ENCODE assay signal across 20 cellular contexts in the genomic region with DNA sequence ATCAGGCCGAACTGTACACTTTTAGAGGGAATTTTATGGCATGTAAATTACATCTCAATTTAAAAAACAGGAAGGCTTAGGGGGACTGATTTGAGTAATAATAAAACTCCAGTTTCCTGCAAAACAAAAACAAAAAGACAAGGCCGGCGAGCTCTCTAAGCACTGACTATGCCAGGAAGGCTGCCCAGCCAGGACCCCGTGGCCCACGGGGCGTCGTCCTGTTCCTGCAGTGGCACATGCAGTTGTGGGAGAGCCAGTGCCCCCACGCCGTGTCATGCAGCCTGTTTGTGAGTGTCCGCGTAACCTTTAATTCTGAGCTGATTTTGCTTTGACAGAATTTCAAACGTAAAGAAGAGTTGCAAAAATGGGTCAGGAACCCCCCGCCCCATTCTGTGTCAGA. TPM values are rescaled to one million over a fixed set of nuclear protein-coding genes. Genes with fewer than 3 reads are reported as not detected.
DNase-seq lines count a peak whose midpoint lies in the region; ATAC-seq and TF ChIP-seq lines count a peak whose summit lies in the region.
"Had no signal": no experiment of that assay in that cellular context is flagged by ENCODE, and none has a peak within 500 bp of the region (broad histone marks: within the 10 kb centered on the region; RNA-seq: fewer than 3 reads in every experiment).

No MANE protein-coding gene starts in this region.

- H3K27me3 ChIP-seq in endodermal cell (ENCODE audit: control insufficient read depth, insufficient read depth, low read length, poor library complexity, severe bottlenecking) (no peaks in the 10 kb centered on the region), uterus (no peaks in the 10 kb centered on the region)
- H3K27me3 ChIP-seq: body of pancreas, vagina had no signal

- TF ChIP-seq CTCF in endodermal cell (conservative IDR thresholded peaks at IDR 0.05) (no peak), mesothelial cell of epicardium (IDR thresholded peaks at IDR 0.05; ENCODE audit: unreplicated experiment) (no peak), uterus (IDR thresholded peaks at IDR 0.05) (no peak)

- H3K9me3 Mint-ChIP-seq in endodermal cell = no peaks in the 10 kb centered on the region
- H3K9me3 Mint-ChIP-seq in mesothelial cell of epicardium = no peaks in the 10 kb centered on the region
- no peaks in the 10 kb centered on the region for H3K9me3 Mint-ChIP-seq in activated T-helper 2 cell treated with anti-CD3 and anti-CD28 coated beads, Interferon-gamma antibody, Interleukin-2, Interleukin-4, amounts not matched to agents 10 μg/mL and 5 μg/mL and 100 μg/mL, durations not matched to agents 14 hours and 24 hours and 36 hours
- H3K9me3 Mint-ChIP-seq: stimulated activated memory B cell treated with anti-CD40 and anti-IgM and Interleukin-4, amounts not matched to agents 10 μg/mL and 1 μg/mL and 100 μg/mL, for 72 hours had no signal

- H3K27me3 Mint-ChIP-seq in endodermal cell (ENCODE audit: insufficient read depth) (no peaks in the 10 kb centered on the region), mesothelial cell of epicardium (ENCODE audit: low read depth) (no peaks in the 10 kb centered on the region)
- no peaks in the 10 kb centered on the region for H3K27me3 Mint-ChIP-seq in activated T-helper 2 cell treated with anti-CD3 and anti-CD28 coated beads, Interferon-gamma antibody, Interleukin-2, Interleukin-4, amounts not matched to agents 10 μg/mL and 5 μg/mL and 100 μg/mL, durations not matched to agents 14 hours and 24 hours and 36 hours (ENCODE audit: low read depth)
- H3K27me3 Mint-ChIP-seq: stimulated activated memory B cell treated with anti-CD40 and anti-IgM and Interleukin-4, amounts not matched to agents 10 μg/mL and 1 μg/mL and 100 μg/mL, for 72 hours had no signal

- peak; percentile 47 for DNase-seq in Right ventricle myocardium inferior (ENCODE audit: missing footprints)
- no peak for DNase-seq in cardiac septum (ENCODE audit: low spot score)
- DNase-seq in endodermal cell = no peak
- no peak for DNase-seq in mesothelial cell of epicardium (ENCODE audit: low spot score in 2 of 2, unreplicated experiment in 2 of 2)
- DNase-seq in uterus = no peak
- DNase-seq in HK-2 (ENCODE audit: unreplicated experiment) = no peak
- no peak for DNase-seq in 8988T
- DNase-seq in activated T-helper 2 cell treated with anti-CD3 and anti-CD28 coated beads, Interferon-gamma antibody, Interleukin-2, Interleukin-4, amounts not matched to agents 10 μg/mL and 5 μg/mL and 100 μg/mL, durations not matched to agents 14 hours and 24 hours and 36 hours (ENCODE audit: low spot score) = no peak
- DNase-seq: activated naive CD4-positive, alpha-beta T cell treated with anti-CD3 and anti-CD28 coated beads, Interleukin-2, amount 50 U/mL, for 16 hours; COR-L47; EL; hippocampal formation; NCI-H1092 treated with DMSO at 0.1 percent for 48 hours; NCI-H2171; NCI-H748 treated with DMSO at 0.1 percent for 48 hours had no signal

- no peak for TF ChIP-seq POLR2A in uterus (IDR thresholded peaks at IDR 0.05)

- H3K4me1 ChIP-seq in endodermal cell (ENCODE audit: control insufficient read depth, insufficient read depth, low read length) = no peaks in the 10 kb centered on the region
- H3K4me1 ChIP-seq in uterus = peaks cover 0 to 3% of the 10 kb centered on the region in 2 donors
- H3K4me1 ChIP-seq: parathyroid adenoma had no signal

- H3K4me1 Mint-ChIP-seq in endodermal cell (peaks cover 2% of the 10 kb centered on the region), mesothelial cell of epicardium (no peaks in the 10 kb centered on the region)
- no peaks in the 10 kb centered on the region for H3K4me1 Mint-ChIP-seq in activated T-helper 2 cell treated with anti-CD3 and anti-CD28 coated beads, Interferon-gamma antibody, Interleukin-2, Interleukin-4, amounts not matched to agents 10 μg/mL and 5 μg/mL and 100 μg/mL, durations not matched to agents 14 hours and 24 hours and 36 hours (ENCODE audit: low read depth)

- H3K4me3 ChIP-seq in endodermal cell (ENCODE audit: low read length) = no peak overlapping the region
- no peak overlapping the region for H3K4me3 ChIP-seq in uterus
- H3K4me3 ChIP-seq: body of pancreas, vagina had no signal

- H3K27ac ChIP-seq in endodermal cell (ENCODE audit: low read depth, low read length) (no peak overlapping the region), uterus (peak overlapping the region; percentile 67 to 68)
- H3K27ac ChIP-seq: KMS-11, parathyroid adenoma had no signal

- H3K9me3 ChIP-seq in endodermal cell (ENCODE audit: control insufficient read depth, low read length) = no peaks in the 10 kb centered on the region
- no peaks in the 10 kb centered on the region for H3K9me3 ChIP-seq in uterus
- H3K9me3 ChIP-seq: body of pancreas, vagina had no signal

- WGBS in endodermal cell (ENCODE audit: insufficient coverage in 1 of 2, insufficient read length in 1 of 2), 2 experiments = 88 to 96% methylated on average over 11 to 13 of the region's 13 CpGs

- ATAC-seq in Right ventricle myocardium inferior = no peak
- ATAC-seq: stimulated activated memory B cell treated with anti-CD40 and anti-IgM and Interleukin-4, amounts not matched to agents 10 μg/mL and 1 μg/mL and 100 μg/mL, for 72 hours had no signal

- H3K4me3 Mint-ChIP-seq in endodermal cell (no peak overlapping the region), mesothelial cell of epicardium (no peak overlapping the region)
- no peak overlapping the region for H3K4me3 Mint-ChIP-seq in activated T-helper 2 cell treated with anti-CD3 and anti-CD28 coated beads, Interferon-gamma antibody, Interleukin-2, Interleukin-4, amounts not matched to agents 10 μg/mL and 5 μg/mL and 100 μg/mL, durations not matched to agents 14 hours and 24 hours and 36 hours (ENCODE audit: low read depth)
- H3K4me3 Mint-ChIP-seq: stimulated activated memory B cell treated with anti-CD40 and anti-IgM and Interleukin-4, amounts not matched to agents 10 μg/mL and 1 μg/mL and 100 μg/mL, for 72 hours had no signal

- intact Hi-C loops in Right ventricle myocardium inferior (cut with DNase I) = no loop called here
- intact Hi-C loops in cardiac septum (cut with DNase I) = no loop called here
- intact Hi-C loops in uterus (cut with DNase I; ENCODE audit: low total_unique reads) = no loop called here
- intact Hi-C loops in activated T-helper 2 cell treated with anti-CD3 and anti-CD28 coated beads, Interferon-gamma antibody, Interleukin-2, Interleukin-4, amounts not matched to agents 10 μg/mL and 5 μg/mL and 100 μg/mL, durations not matched to agents 14 hours and 24 hours and 36 hours (cut with micrococcal nuclease) = no loop called here

- H3K36me3 ChIP-seq in endodermal cell (ENCODE audit: control insufficient read depth, insufficient read depth, low read length) (peaks cover 66% of the 10 kb centered on the region), uterus (no peaks in the 10 kb centered on the region)

- peaks cover 44% of the 10 kb centered on the region for H3K36me3 Mint-ChIP-seq in endodermal cell (ENCODE audit: low read depth)
- peaks cover 18% of the 10 kb centered on the region for H3K36me3 Mint-ChIP-seq in mesothelial cell of epicardium
- peaks cover 40% of the 10 kb centered on the region for H3K36me3 Mint-ChIP-seq in activated T-helper 2 cell treated with anti-CD3 and anti-CD28 coated beads, Interferon-gamma antibody, Interleukin-2, Interleukin-4, amounts not matched to agents 10 μg/mL and 5 μg/mL and 100 μg/mL, durations not matched to agents 14 hours and 24 hours and 36 hours (ENCODE audit: low read depth)

- peak overlapping the region; percentile 58 for H3K27ac Mint-ChIP-seq in endodermal cell
- H3K27ac Mint-ChIP-seq in mesothelial cell of epicardium = peak overlapping the region; percentile 67
- no peak overlapping the region for H3K27ac Mint-ChIP-seq in activated T-helper 2 cell treated with anti-CD3 and anti-CD28 coated beads, Interferon-gamma antibody, Interleukin-2, Interleukin-4, amounts not matched to agents 10 μg/mL and 5 μg/mL and 100 μg/mL, durations not matched to agents 14 hours and 24 hours and 36 hours
- H3K27ac Mint-ChIP-seq: stimulated activated memory B cell treated with anti-CD40 and anti-IgM and Interleukin-4, amounts not matched to agents 10 μg/mL and 1 μg/mL and 100 μg/mL, for 72 hours had no signal

- no peak overlapping the region for H3K9ac ChIP-seq in endodermal cell (ENCODE audit: extremely low read depth, low read length, poor library complexity, severe bottlenecking)
- H3K9ac ChIP-seq: KMS-11, parathyroid adenoma had no signal

RNA-seq across cellular contexts. Expression of a gene that starts 10.5 kb away (rescaled TPM):
- 2.8 TPM for total RNA-seq in Right ventricle myocardium inferior
- 3.9 TPM for total RNA-seq in cardiac septum
- 10 to 100 TPM; 39.2 to 42.6 TPM for total RNA-seq in endodermal cell
- 22.5 TPM for polyA plus RNA-seq in endodermal cell (2013, experiment 1 of 2)
- 24.3 TPM for polyA plus RNA-seq in endodermal cell (2013, experiment 2 of 2)
- total RNA-seq in mesothelial cell of epicardium = 17.0 to 19.7 TPM (median 19.2 TPM) in 3 replicates
- total RNA-seq in uterus = 10 to 100 TPM in 1 of 4 donors, 1 to 10 TPM in 2, under 1 TPM in 1; 0.59 to 14.4 (median 5.2) TPM
- 52.9 and 53.7 TPM in 2 replicates for total RNA-seq in activated T-helper 2 cell treated with anti-CD3 and anti-CD28 coated beads, Interferon-gamma antibody, Interleukin-2, Interleukin-4, amounts not matched to agents 10 μg/mL and 5 μg/mL and 100 μg/mL, durations not matched to agents 14 hours and 24 hours and 36 hours

RNA-seq across cellular contexts. Expression of a gene that starts 10.9 kb away (rescaled TPM):
- 46.9 TPM for total RNA-seq in Right ventricle myocardium inferior
- 60.9 TPM for total RNA-seq in cardiac septum
- total RNA-seq in endodermal cell = 10 to 100 TPM; 42.5 to 55.6 TPM
- 42.1 TPM for polyA plus RNA-seq in endodermal cell (2013, experiment 1 of 2)
- polyA plus RNA-seq in endodermal cell (2013, experiment 2 of 2) = 40.3 TPM
- 32.9 to 40.2 TPM (median 37.3 TPM) in 3 replicates for total RNA-seq in mesothelial cell of epicardium
- 100 to 1,000 TPM in 2 of 4 donors, 10 to 100 TPM in 2; 73.2 to 276 (median 103) TPM for total RNA-seq in uterus
- total RNA-seq in activated T-helper 2 cell treated with anti-CD3 and anti-CD28 coated beads, Interferon-gamma antibody, Interleukin-2, Interleukin-4, amounts not matched to agents 10 μg/mL and 5 μg/mL and 100 μg/mL, durations not matched to agents 14 hours and 24 hours and 36 hours = 24.6 and 27.5 TPM in 2 replicates
